In genomic region chr7:98733036-98733435, GRCh38 we compare ENCODE assay signal across 8 cellular contexts.
DNase-seq lines count a peak whose midpoint lies in the region; ATAC-seq, FAIRE-seq and TF ChIP-seq lines count a peak whose summit lies in the region.

No MANE protein-coding gene starts in this region.

- 52% methylated on average over 2 of the region's 2 CpGs for WGBS in right lobe of liver (ENCODE audit: insufficient coverage, low coverage, low lambda C conversion rate, missing lambda C conversion rate)

- no peak for FAIRE-seq in GM19239 (lab: Jason Lieb, UNC)

- H3K4me1 ChIP-seq in right lobe of liver = no peaks in the 10 kb centered on the region

- no peaks in the 10 kb centered on the region for H3K4me1 Mint-ChIP-seq in activated T-helper 1 cell treated with anti-CD3 and anti-CD28 coated beads, Interleukin-12 subunit alpha, Interleukin-12 subunit beta, Interleukin-2, Interleukin-4 antibody, amounts not matched to agents 30 ng/mL and 10 ng/mL and 1 ng/mL, durations not matched to agents 14 hours and 24 hours and 36 hours (ENCODE audit: low read depth)

- no peaks in the 10 kb centered on the region for H3K9me3 Mint-ChIP-seq in activated T-helper 1 cell treated with anti-CD3 and anti-CD28 coated beads, Interleukin-12 subunit alpha, Interleukin-12 subunit beta, Interleukin-2, Interleukin-4 antibody, amounts not matched to agents 30 ng/mL and 10 ng/mL and 1 ng/mL, durations not matched to agents 14 hours and 24 hours and 36 hours

- TF ChIP-seq CTCF in right lobe of liver (IDR thresholded peaks at IDR 0.05) = peak; percentile 18 to 40 (median 22)

- intact Hi-C loops in activated T-helper 1 cell treated with anti-CD3 and anti-CD28 coated beads, Interleukin-12 subunit alpha, Interleukin-12 subunit beta, Interleukin-2, Interleukin-4 antibody, amounts not matched to agents 30 ng/mL and 10 ng/mL and 1 ng/mL, durations not matched to agents 14 hours and 24 hours and 36 hours (cut with micrococcal nuclease) = loop anchor here (1.0 kb wide), 1 partner anchor 108 kb away; no protein-coding TSS in a partner anchor
- intact Hi-C loops in right lobe of liver (cut with DNase I) = no loop called here

- no peak overlapping the region for H3K27ac ChIP-seq in right lobe of liver

- DNase-seq in CD1c-positive myeloid dendritic cell (ENCODE audit: extremely low spot score) = peak; percentile 73
- DNase-seq in GM19239 (ENCODE audit: insufficient read length, low spot score) = peak; percentile 53
- DNase-seq in NCI-H69 (lab: John Stamatoyannopoulos, UW) = peak; percentile 78
- peak; percentile 4 for DNase-seq in activated T-helper 1 cell treated with anti-CD3 and anti-CD28 coated beads, Interleukin-12 subunit alpha, Interleukin-12 subunit beta, Interleukin-2, Interleukin-4 antibody, amounts not matched to agents 30 ng/mL and 10 ng/mL and 1 ng/mL, durations not matched to agents 14 hours and 24 hours and 36 hours (ENCODE audit: low spot score)
- DNase-seq in right lobe of liver = no peak
- no peak for DNase-seq in activated gamma-delta T cell treated with Interleukin-2 at 50 U/mL for 16 hours

- no peak for TF ChIP-seq POLR2A in right lobe of liver (IDR thresholded peaks at IDR 0.05)

- H3K36me3 ChIP-seq in right lobe of liver = no peaks in the 10 kb centered on the region

- no peaks in the 10 kb centered on the region for H3K36me3 Mint-ChIP-seq in activated T-helper 1 cell treated with anti-CD3 and anti-CD28 coated beads, Interleukin-12 subunit alpha, Interleukin-12 subunit beta, Interleukin-2, Interleukin-4 antibody, amounts not matched to agents 30 ng/mL and 10 ng/mL and 1 ng/mL, durations not matched to agents 14 hours and 24 hours and 36 hours (ENCODE audit: low read depth)

- H3K9me3 ChIP-seq in right lobe of liver = no peaks in the 10 kb centered on the region

- peaks cover 7% of the 10 kb centered on the region for H3K27me3 Mint-ChIP-seq in activated T-helper 1 cell treated with anti-CD3 and anti-CD28 coated beads, Interleukin-12 subunit alpha, Interleukin-12 subunit beta, Interleukin-2, Interleukin-4 antibody, amounts not matched to agents 30 ng/mL and 10 ng/mL and 1 ng/mL, durations not matched to agents 14 hours and 24 hours and 36 hours (ENCODE audit: insufficient read depth)

- H3K27me3 ChIP-seq in right lobe of liver = no peaks in the 10 kb centered on the region

- no peak overlapping the region for H3K27ac Mint-ChIP-seq in activated T-helper 1 cell treated with anti-CD3 and anti-CD28 coated beads, Interleukin-12 subunit alpha, Interleukin-12 subunit beta, Interleukin-2, Interleukin-4 antibody, amounts not matched to agents 30 ng/mL and 10 ng/mL and 1 ng/mL, durations not matched to agents 14 hours and 24 hours and 36 hours

- no peak overlapping the region for H3K4me3 Mint-ChIP-seq in activated T-helper 1 cell treated with anti-CD3 and anti-CD28 coated beads, Interleukin-12 subunit alpha, Interleukin-12 subunit beta, Interleukin-2, Interleukin-4 antibody, amounts not matched to agents 30 ng/mL and 10 ng/mL and 1 ng/mL, durations not matched to agents 14 hours and 24 hours and 36 hours

- no peak overlapping the region for H3K4me3 ChIP-seq in right lobe of liver

- peak; percentile 39 to 64 (median 44) for ATAC-seq in right lobe of liver
- ATAC-seq in HG02970 (IDR thresholded peaks at IDR 0.05; ENCODE audit: low FRiP score, unreplicated experiment) = no peak
- no peak for ATAC-seq in HG02852 (IDR thresholded peaks at IDR 0.05; ENCODE audit: unreplicated experiment)

Comparison
In these comparisons a context has a peak if more than half of its experiments do, and no peak if none do; other contexts are left out.
1. DNase-seq: peak in CD1c-positive myeloid dendritic cell (single experiment), GM19239 (single experiment), NCI-H69 (single experiment) and activated T-helper 1 cell treated with anti-CD3 and anti-CD28 coated beads, Interleukin-12 subunit alpha, Interleukin-12 subunit beta, Interleukin-2, Interleukin-4 antibody, amounts not matched to agents 30 ng/mL and 10 ng/mL and 1 ng/mL, durations not matched to agents 14 hours and 24 hours and 36 hours (single experiment); none in right lobe of liver (0 of 3) and activated gamma-delta T cell treated with Interleukin-2 at 50 U/mL for 16 hours (single experiment).
2. ATAC-seq: peak in right lobe of liver (4 of 4); none in HG02970 (single experiment) and HG02852 (single experiment).